ENCODE assay signal across 15 cellular contexts in genomic region chr2:39018633-39019032, GRCh38.
DNase-seq lines count a peak whose midpoint lies in the region; TF ChIP-seq lines count a peak whose summit lies in the region.
"Had no signal": no experiment of that assay in that cellular context is flagged by ENCODE, and none has a peak within 500 bp of the region (broad histone marks: within the 10 kb centered on the region; RNA-seq: fewer than 3 reads in every experiment).

No MANE protein-coding gene starts in this region.

- H3K27me3 ChIP-seq in left ventricle myocardium inferior (ENCODE audit: low read depth) (no peaks in the 10 kb centered on the region), parathyroid adenoma (ENCODE audit: control insufficient read depth, insufficient read depth, low read length) (no peaks in the 10 kb centered on the region), vagina (no peaks in the 10 kb centered on the region), esophagus squamous epithelium (no peaks in the 10 kb centered on the region)
- H3K27me3 ChIP-seq: BLaER1 treated with 17β-estradiol and CSF1 and Interleukin-3, amounts not matched to agents 10 nM and 100 nM had no signal

- H3K4me1 Mint-ChIP-seq in endothelial cell (ENCODE audit: unreplicated experiment) = peaks cover 11% of the 10 kb centered on the region
- H3K4me1 Mint-ChIP-seq in activated CD4-positive, alpha-beta T cell treated with anti-CD3 and anti-CD28 coated beads, Interleukin-2, amount 10 ng/mL, durations not matched to agents 24 days and 14 days = peaks cover 13% of the 10 kb centered on the region

- no peaks in the 10 kb centered on the region for H3K27me3 Mint-ChIP-seq in endothelial cell (ENCODE audit: unreplicated experiment)
- H3K27me3 Mint-ChIP-seq in activated CD4-positive, alpha-beta T cell treated with anti-CD3 and anti-CD28 coated beads, Interleukin-2, amount 10 ng/mL, durations not matched to agents 24 days and 14 days = no peaks in the 10 kb centered on the region

- peak overlapping the region; percentile 55 for H3K4me3 ChIP-seq in left ventricle myocardium inferior
- peak overlapping the region; percentile 25 for H3K4me3 ChIP-seq in parathyroid adenoma (ENCODE audit: low read depth, low read length)
- H3K4me3 ChIP-seq in vagina = no peak overlapping the region
- no peak overlapping the region for H3K4me3 ChIP-seq in esophagus squamous epithelium
- H3K4me3 ChIP-seq: BLaER1 treated with 17β-estradiol and CSF1 and Interleukin-3, amounts not matched to agents 10 nM and 100 nM had no signal

- intact Hi-C loops in left ventricle myocardium inferior (cut with micrococcal nuclease) (no loop called here), cardiac septum (cut with DNase I) (no loop called here), vagina (cut with DNase I) (no loop called here), esophagus squamous epithelium (cut with DNase I) (no loop called here)
- intact Hi-C loops in activated CD4-positive, alpha-beta T cell treated with anti-CD3 and anti-CD28 coated beads, Interleukin-2, amount 10 ng/mL, durations not matched to agents 24 days and 14 days (cut with micrococcal nuclease) = no loop called here

- peaks cover 2% of the 10 kb centered on the region for H3K79me2 ChIP-seq in parathyroid adenoma

- peak overlapping the region; percentile 55 for H3K27ac ChIP-seq in left ventricle myocardium inferior (replicated peaks)
- peak overlapping the region; percentile 49 for H3K27ac ChIP-seq in parathyroid adenoma
- H3K27ac ChIP-seq in vagina = peak overlapping the region; percentile 12
- H3K27ac ChIP-seq in esophagus squamous epithelium = peak overlapping the region in 2 of 4 donors; percentile 39 to 47
- H3K27ac ChIP-seq: BLaER1 treated with 17β-estradiol and CSF1 and Interleukin-3, amounts not matched to agents 10 nM and 100 nM; KMS-11 had no signal

- H3K4me1 ChIP-seq in left ventricle myocardium inferior (peaks cover 25% of the 10 kb centered on the region), parathyroid adenoma (no peaks in the 10 kb centered on the region), vagina (peaks cover 52% of the 10 kb centered on the region), esophagus squamous epithelium (peaks cover 0 to 3% (median 0%) of the 10 kb centered on the region in 3 donors)

- DNase-seq in left ventricle myocardium inferior (no peak), cardiac septum (ENCODE audit: low spot score) (no peak), endothelial cell (ENCODE audit: low spot score) (no peak), vagina (ENCODE audit: extremely low spot score in 2 of 2) (no peak), esophagus squamous epithelium (lab: John Stamatoyannopoulos, UW) (no peak), NCI-H2196 treated with DMSO at 0.1 percent for 48 hours (lab: John Stamatoyannopoulos, UW; ENCODE audit: unreplicated experiment) (no peak)
- DNase-seq in activated CD4-positive, alpha-beta T cell treated with anti-CD3 and anti-CD28 coated beads, Interleukin-2, amount 10 ng/mL, durations not matched to agents 24 days and 14 days = no peak
- DNase-seq: DMS 273 treated with DMSO at 0.1 percent for 48 hours, GOT3, NCI-H1092, NCI-H1694, NCI-H446 had no signal

- H3K9ac ChIP-seq in parathyroid adenoma = no peak overlapping the region
- H3K9ac ChIP-seq: BLaER1 treated with 17β-estradiol and CSF1 and Interleukin-3, amounts not matched to agents 10 nM and 100 nM; KMS-11 had no signal

- H2AFZ ChIP-seq in parathyroid adenoma = no peak overlapping the region

- 80 to 86% methylated on average over 4 of the region's 4 CpGs for WGBS in esophagus squamous epithelium, 2 donors

- no peak for TF ChIP-seq CTCF in left ventricle myocardium inferior (IDR thresholded peaks at IDR 0.05; ENCODE audit: borderline replicate concordance)
- TF ChIP-seq CTCF in endothelial cell (IDR thresholded peaks at IDR 0.05; ENCODE audit: unreplicated experiment) = no peak
- TF ChIP-seq CTCF in parathyroid adenoma (IDR thresholded peaks at IDR 0.05) = no peak
- no peak for TF ChIP-seq CTCF in vagina (IDR thresholded peaks at IDR 0.05)
- TF ChIP-seq CTCF in esophagus squamous epithelium (IDR thresholded peaks at IDR 0.05) = no peak

- peak overlapping the region; percentile 30 for H3K27ac Mint-ChIP-seq in endothelial cell (ENCODE audit: unreplicated experiment)
- no peak overlapping the region for H3K27ac Mint-ChIP-seq in activated CD4-positive, alpha-beta T cell treated with anti-CD3 and anti-CD28 coated beads, Interleukin-2, amount 10 ng/mL, durations not matched to agents 24 days and 14 days

- H3K4me2 ChIP-seq in parathyroid adenoma (ENCODE audit: low read length) = no peak overlapping the region
- H3K4me2 ChIP-seq: BLaER1 treated with 17β-estradiol and CSF1 and Interleukin-3, amounts not matched to agents 10 nM and 100 nM; KMS-11 had no signal

- no peaks in the 10 kb centered on the region for H3K9me3 Mint-ChIP-seq in endothelial cell (ENCODE audit: unreplicated experiment)
- no peaks in the 10 kb centered on the region for H3K9me3 Mint-ChIP-seq in activated CD4-positive, alpha-beta T cell treated with anti-CD3 and anti-CD28 coated beads, Interleukin-2, amount 10 ng/mL, durations not matched to agents 24 days and 14 days

- no peak overlapping the region for H3K4me3 Mint-ChIP-seq in endothelial cell (ENCODE audit: unreplicated experiment)
- no peak overlapping the region for H3K4me3 Mint-ChIP-seq in activated CD4-positive, alpha-beta T cell treated with anti-CD3 and anti-CD28 coated beads, Interleukin-2, amount 10 ng/mL, durations not matched to agents 24 days and 14 days

- H3K9me3 ChIP-seq in left ventricle myocardium inferior (replicated peaks) (no peaks in the 10 kb centered on the region), parathyroid adenoma (ENCODE audit: control insufficient read depth, low read length) (no peaks in the 10 kb centered on the region), vagina (no peaks in the 10 kb centered on the region), esophagus squamous epithelium (no peaks in the 10 kb centered on the region)
- H3K9me3 ChIP-seq: BLaER1 treated with 17β-estradiol and CSF1 and Interleukin-3, amounts not matched to agents 10 nM and 100 nM had no signal

- H3K36me3 ChIP-seq in left ventricle myocardium inferior = peaks cover 17% of the 10 kb centered on the region
- no peaks in the 10 kb centered on the region for H3K36me3 ChIP-seq in parathyroid adenoma (ENCODE audit: control insufficient read depth, insufficient read depth, low read length)
- H3K36me3 ChIP-seq in vagina = peaks cover 0 to 6% of the 10 kb centered on the region in 2 donors
- H3K36me3 ChIP-seq in esophagus squamous epithelium = peaks cover 0 to 26% (median 4%) of the 10 kb centered on the region in 3 donors

- TF ChIP-seq POLR2A in vagina (IDR thresholded peaks at IDR 0.05) = no peak
- TF ChIP-seq POLR2A in esophagus squamous epithelium (IDR thresholded peaks at IDR 0.05) = no peak

- H3K36me3 Mint-ChIP-seq in endothelial cell (ENCODE audit: low read depth, unreplicated experiment) = no peaks in the 10 kb centered on the region
- peaks cover 40% of the 10 kb centered on the region for H3K36me3 Mint-ChIP-seq in activated CD4-positive, alpha-beta T cell treated with anti-CD3 and anti-CD28 coated beads, Interleukin-2, amount 10 ng/mL, durations not matched to agents 24 days and 14 days (ENCODE audit: low read depth)

Comparison
In these comparisons a context has a peak if more than half of its experiments do, and no peak if none do; other contexts are left out.
1. H3K4me3 ChIP-seq: peak in left ventricle myocardium inferior (single experiment) and parathyroid adenoma (single experiment); none in vagina (0 of 2) and esophagus squamous epithelium (0 of 4).